Comparison of ENCODE assay signal across 8 cellular contexts in genomic region chr16:85029413-85029794, GRCh38. TPM values are rescaled to one million over a fixed set of nuclear protein-coding genes. Genes with fewer than 3 reads are reported as not detected.
DNase-seq lines count a peak whose midpoint lies in the region; ATAC-seq and TF ChIP-seq lines count a peak whose summit lies in the region.

No MANE protein-coding gene starts in this region.

- peak overlapping the region; percentile 83 for H3K4me3 Mint-ChIP-seq in activated CD4-positive, alpha-beta T cell treated with anti-CD3 and anti-CD28 coated beads for 36 hours

- CTCF ChIA-PET in activated CD4-positive, alpha-beta T cell treated with anti-CD3 and anti-CD28 coated beads for 36 hours (lab: Charles Lee): interaction anchor here (1.1 to 5.9 kb wide), 2 partner anchors 18 to 25 kb away, joined by 3 to 37 read pairs; partner anchors contain the start of gene ZDHHC7

- 1% methylated on average over 5 of the region's 5 CpGs for WGBS in prostate gland

- TF ChIP-seq CTCF in prostate gland (IDR thresholded peaks at IDR 0.05): no peak

- peak overlapping the region in 9 of 11 experiments; percentile 81 to 89 (median 83); a peak in 18 of 22 replicates for H3K27ac ChIP-seq in BLaER1 treated with 17β-estradiol and CSF1 and Interleukin-3, amounts not matched to agents 10 nM and 100 nM
- H3K27ac ChIP-seq in prostate gland: peak overlapping the region; percentile 87 to 95

- POLR2A ChIA-PET in activated CD4-positive, alpha-beta T cell treated with anti-CD3 and anti-CD28 coated beads for 36 hours (lab: Charles Lee): no interaction called here

- H3K4me2 ChIP-seq in BLaER1 treated with 17β-estradiol and CSF1 and Interleukin-3, amounts not matched to agents 10 nM and 100 nM: peak overlapping the region; percentile 81 to 100 (median 98)

- H3K9me3 ChIP-seq in BLaER1 treated with 17β-estradiol and CSF1 and Interleukin-3, amounts not matched to agents 10 nM and 100 nM (replicated peaks in 1 of 11): no peaks in the 10 kb centered on the region
- no peaks in the 10 kb centered on the region for H3K9me3 ChIP-seq in prostate gland

- no peak for TF ChIP-seq POLR2A in prostate gland (IDR thresholded peaks at IDR 0.05)

- intact Hi-C loops in activated CD4-positive, alpha-beta T cell treated with anti-CD3 and anti-CD28 coated beads for 36 hours (cut with DNase I, micrococcal nuclease): loop anchor here (1.0 to 10.0 kb wide), 16 partner anchors 18 to 1525 kb away; partner anchors contain the start of genes COTL1 (in 1 of the 2), DNAAF1 (in 1 of the 2), GINS2 (in 1 of the 2) and HSDL1 (in 1 of the 2)
- intact Hi-C loops in prostate gland (cut with DNase I): loop anchor here (5.0 kb wide), 1 partner anchor 58 kb away; no protein-coding TSS in a partner anchor

- peaks cover 0 to 28% (median 13%) of the 10 kb centered on the region in 11 experiments; a peak in 16 of 22 replicates for H3K27me3 ChIP-seq in BLaER1 treated with 17β-estradiol and CSF1 and Interleukin-3, amounts not matched to agents 10 nM and 100 nM
- no peaks in the 10 kb centered on the region for H3K27me3 ChIP-seq in prostate gland (replicated peaks; ENCODE audit: insufficient read depth)

- H3K4me3 ChIP-seq in BLaER1 treated with 17β-estradiol and CSF1 and Interleukin-3, amounts not matched to agents 10 nM and 100 nM: peak overlapping the region in 9 of 10 experiments; percentile 18 to 85 (median 74); a peak in 16 of 20 replicates
- peak overlapping the region; percentile 76 to 88 for H3K4me3 ChIP-seq in prostate gland

- no peaks in the 10 kb centered on the region for H3K27me3 Mint-ChIP-seq in activated CD4-positive, alpha-beta T cell treated with anti-CD3 and anti-CD28 coated beads for 36 hours

- H3K4me1 ChIP-seq in BLaER1 treated with 17β-estradiol and CSF1 and Interleukin-3, amounts not matched to agents 10 nM and 100 nM: peaks cover 52 to 95% (median 86%) of the 10 kb centered on the region in 10 experiments
- H3K4me1 ChIP-seq in prostate gland (replicated peaks): peaks cover 27% of the 10 kb centered on the region

- peaks cover 0 to 21% (median 0%) of the 10 kb centered on the region in 11 experiments; a peak in 5 of 22 replicates for H4K20me1 ChIP-seq in BLaER1 treated with 17β-estradiol and CSF1 and Interleukin-3, amounts not matched to agents 10 nM and 100 nM

- no peaks in the 10 kb centered on the region for H3K9me3 Mint-ChIP-seq in activated CD4-positive, alpha-beta T cell treated with anti-CD3 and anti-CD28 coated beads for 36 hours (ENCODE audit: low read depth)

- peak overlapping the region in 9 of 11 experiments; percentile 80 to 84 (median 82); a peak in 19 of 22 replicates for H3K9ac ChIP-seq in BLaER1 treated with 17β-estradiol and CSF1 and Interleukin-3, amounts not matched to agents 10 nM and 100 nM

- H3K36me3 Mint-ChIP-seq in activated CD4-positive, alpha-beta T cell treated with anti-CD3 and anti-CD28 coated beads for 36 hours (ENCODE audit: low read depth): peaks cover 4% of the 10 kb centered on the region

- peaks cover 37% of the 10 kb centered on the region for H3K4me1 Mint-ChIP-seq in activated CD4-positive, alpha-beta T cell treated with anti-CD3 and anti-CD28 coated beads for 36 hours

- ATAC-seq in HG03378 (IDR thresholded peaks at IDR 0.05; ENCODE audit: unreplicated experiment): peak; percentile 48
- peak; percentile 70 for ATAC-seq in activated CD4-positive, alpha-beta T cell treated with anti-CD3 and anti-CD28 coated beads for 36 hours
- no peak for ATAC-seq in GM21515 (IDR thresholded peaks at IDR 0.05; ENCODE audit: unreplicated experiment)
- ATAC-seq in GM18867 (IDR thresholded peaks at IDR 0.05; ENCODE audit: unreplicated experiment): no peak

- H3K36me3 ChIP-seq in BLaER1 treated with 17β-estradiol and CSF1 and Interleukin-3, amounts not matched to agents 10 nM and 100 nM: peaks cover 0 to 35% (median 14%) of the 10 kb centered on the region in 11 experiments; a peak in 12 of 22 replicates
- no peaks in the 10 kb centered on the region for H3K36me3 ChIP-seq in prostate gland

- DNase-seq in activated CD4-positive, alpha-beta T cell treated with anti-CD3 and anti-CD28 coated beads for 36 hours: peak; percentile 81
- DNase-seq in dermis blood vessel endothelial cell (peak; percentile 29), prostate gland (ENCODE audit: low spot score) (peak; percentile 76), NCI-H1105 treated with DMSO at 0.1 percent for 48 hours (lab: John Stamatoyannopoulos, UW) (no peak)

- H3K27ac Mint-ChIP-seq in activated CD4-positive, alpha-beta T cell treated with anti-CD3 and anti-CD28 coated beads for 36 hours: peak overlapping the region; percentile 97

RNA-seq across cellular contexts. Expression of gene KIAA0513, which starts 1.8 kb away (rescaled TPM):
- 10 to 100 TPM in 1 of 2 experiments, 1 to 10 TPM in 1; 9.6 to 10.4 TPM for total RNA-seq in activated CD4-positive, alpha-beta T cell treated with anti-CD3 and anti-CD28 coated beads for 36 hours
- 19.9 and 26.1 TPM in 2 replicates for total RNA-seq in dermis blood vessel endothelial cell
- total RNA-seq in prostate gland: 10 to 100 TPM; 14.4 to 29.4 TPM

RNA-seq across cellular contexts. Expression of gene ZDHHC7, which starts 18.1 kb away (rescaled TPM):
- total RNA-seq in activated CD4-positive, alpha-beta T cell treated with anti-CD3 and anti-CD28 coated beads for 36 hours: 10 to 100 TPM; 25.1 to 27.8 TPM
- total RNA-seq in dermis blood vessel endothelial cell (61.6 and 63.6 TPM in 2 replicates), prostate gland (10 to 100 TPM; 64.6 TPM)

Comparison
In these comparisons a context has a peak if more than half of its experiments do, and no peak if none do; other contexts are left out.
1. ATAC-seq: peak in HG03378 (single experiment) and activated CD4-positive, alpha-beta T cell treated with anti-CD3 and anti-CD28 coated beads for 36 hours (single experiment); none in GM21515 (single experiment) and GM18867 (single experiment).